In the genomic region with DNA sequence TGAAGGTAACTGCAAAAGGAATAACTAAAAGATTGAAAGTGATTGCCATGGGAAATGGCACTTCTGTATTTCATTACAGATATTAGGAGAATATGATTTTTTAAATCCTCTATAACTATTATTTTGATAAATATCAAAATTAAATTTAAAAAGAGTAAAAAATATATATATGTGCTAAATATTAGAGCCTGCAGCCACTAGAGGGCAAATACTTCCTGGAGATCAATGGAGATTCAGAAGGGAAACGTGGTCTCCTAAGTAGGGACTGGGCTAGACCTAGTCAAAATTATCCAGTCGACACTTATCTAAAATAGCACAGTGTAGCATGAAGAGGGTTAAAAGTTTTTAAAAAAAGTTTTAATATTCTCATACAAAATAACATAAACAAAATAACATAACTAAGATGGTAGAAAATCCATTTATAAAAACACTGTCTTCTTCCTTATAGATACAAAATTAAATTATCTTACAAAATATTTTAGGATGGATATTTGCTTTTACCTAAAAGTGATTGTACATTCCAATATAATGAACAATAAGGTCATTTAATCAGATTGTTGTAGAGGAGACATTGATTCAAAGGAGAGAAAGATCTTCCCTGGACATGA, we compare ENCODE assay signal across 8 cellular contexts.
DNase-seq lines count a peak whose midpoint lies in the region; ATAC-seq and TF ChIP-seq lines count a peak whose summit lies in the region.

No MANE protein-coding gene starts in this region.

- H3K79me2 ChIP-seq in PC-9 (ENCODE audit: low read depth): no peaks in the 10 kb centered on the region

- H3K27me3 ChIP-seq in PC-9 (ENCODE audit: insufficient read depth, low read depth) (no peaks in the 10 kb centered on the region), thyroid gland (no peaks in the 10 kb centered on the region), tibial artery (no peaks in the 10 kb centered on the region)

- no peaks in the 10 kb centered on the region for H3F3A ChIP-seq in PC-9 (ENCODE audit: insufficient read depth, low read depth)

- intact Hi-C loops in PC-9 (cut with micrococcal nuclease; ENCODE audit: unreplicated experiment): no loop called here
- intact Hi-C loops in thyroid gland (cut with DNase I): no loop called here
- intact Hi-C loops in activated naive CD4-positive, alpha-beta T cell treated with anti-CD3 and anti-CD28 coated beads for 36 hours (cut with micrococcal nuclease): loop anchor here (5.0 to 10.0 kb wide), 2 partner anchors 491 to 551 kb away; no protein-coding TSS in a partner anchor
- intact Hi-C loops in tibial artery (cut with DNase I; ENCODE audit: low total_unique reads): no loop called here

- no peaks in the 10 kb centered on the region for H3K9me2 ChIP-seq in PC-9 (ENCODE audit: insufficient read depth)

- H3K4me3 Mint-ChIP-seq in activated naive CD4-positive, alpha-beta T cell treated with anti-CD3 and anti-CD28 coated beads for 36 hours: no peak overlapping the region

- H2AFZ ChIP-seq in PC-9: no peak overlapping the region

- H3K27me3 Mint-ChIP-seq in activated naive CD4-positive, alpha-beta T cell treated with anti-CD3 and anti-CD28 coated beads for 36 hours (ENCODE audit: low read depth): peaks cover 2% of the 10 kb centered on the region

- H3K4me3 ChIP-seq in PC-9 (no peak overlapping the region), thyroid gland (replicated peaks in 1 of 3) (no peak overlapping the region), tibial artery (no peak overlapping the region)

- TF ChIP-seq POLR2A in thyroid gland (IDR thresholded peaks at IDR 0.05): no peak

- H3K4me2 ChIP-seq in PC-9: no peak overlapping the region

- no peak for DNase-seq in AG09319 (ENCODE audit: extremely low read depth, low read depth)
- no peak for DNase-seq in PC-9
- DNase-seq in germinal center (ENCODE audit: low spot score): peak; percentile 9
- no peak for DNase-seq in thyroid gland
- no peak for DNase-seq in activated naive CD4-positive, alpha-beta T cell treated with anti-CD3 and anti-CD28 coated beads for 36 hours
- no peak for DNase-seq in tibial artery

- H3K9me3 ChIP-seq in PC-9 (ENCODE audit: insufficient read depth, low read depth) (peaks cover 4% of the 10 kb centered on the region; the same call in 1 of the 2 replicates), thyroid gland (no peaks in the 10 kb centered on the region), tibial artery (no peaks in the 10 kb centered on the region)

- 32 to 38% methylated on average over 2 of the region's 2 CpGs for WGBS in thyroid gland, 2 donors

- CTCF ChIA-PET in PC-9 (lab: Charles Lee): no interaction called here
- CTCF ChIA-PET in activated naive CD4-positive, alpha-beta T cell treated with anti-CD3 and anti-CD28 coated beads for 36 hours (lab: Charles Lee): no interaction called here

- H3K4me1 Mint-ChIP-seq in activated naive CD4-positive, alpha-beta T cell treated with anti-CD3 and anti-CD28 coated beads for 36 hours (ENCODE audit: low read depth): peaks cover 2% of the 10 kb centered on the region

- H3K9me3 Mint-ChIP-seq in activated naive CD4-positive, alpha-beta T cell treated with anti-CD3 and anti-CD28 coated beads for 36 hours: no peaks in the 10 kb centered on the region

- H3K36me3 ChIP-seq in PC-9 (ENCODE audit: low read depth) (no peaks in the 10 kb centered on the region), thyroid gland (no peaks in the 10 kb centered on the region), tibial artery (no peaks in the 10 kb centered on the region)

- no peaks in the 10 kb centered on the region for H3K36me3 Mint-ChIP-seq in activated naive CD4-positive, alpha-beta T cell treated with anti-CD3 and anti-CD28 coated beads for 36 hours (ENCODE audit: low read depth)

- ATAC-seq in GM19395 (IDR thresholded peaks at IDR 0.05; ENCODE audit: unreplicated experiment) (peak; percentile 47), HG03108 (IDR thresholded peaks at IDR 0.05; ENCODE audit: unreplicated experiment) (no peak)

- no peak overlapping the region for H3K27ac Mint-ChIP-seq in activated naive CD4-positive, alpha-beta T cell treated with anti-CD3 and anti-CD28 coated beads for 36 hours

- no peaks in the 10 kb centered on the region for H3K4me1 ChIP-seq in PC-9 (replicated peaks; ENCODE audit: insufficient read depth)
- H3K4me1 ChIP-seq in thyroid gland: no peaks in the 10 kb centered on the region
- H3K4me1 ChIP-seq in tibial artery: no peaks in the 10 kb centered on the region

- H3K27ac ChIP-seq in PC-9 (no peak overlapping the region), thyroid gland (no peak overlapping the region), tibial artery (no peak overlapping the region)

- no peaks in the 10 kb centered on the region for H4K20me1 ChIP-seq in PC-9 (ENCODE audit: insufficient read depth)

- no TSS peak for BruUV-seq in PC-9 (replicated peaks; lab: Mats Ljungman, UMichigan)

- TF ChIP-seq CTCF in AG09319 (IDR thresholded peaks at IDR 0.05; ENCODE audit: low read depth, low read length) (peak; percentile 23), PC-9 (conservative IDR thresholded peaks at IDR 0.05) (peak; percentile 58), thyroid gland (IDR thresholded peaks at IDR 0.05) (peak in 2 of 6 experiments; percentile 26 to 54), tibial artery (IDR thresholded peaks at IDR 0.05) (no peak)

- POLR2A ChIA-PET in PC-9 (lab: Charles Lee; ENCODE audit: unreplicated experiment): no interaction called here

Comparison
In these comparisons a context has a peak if more than half of its experiments do, and no peak if none do; other contexts are left out.
1. CTCF ChIP-seq: peak in AG09319 (single experiment) and PC-9 (single experiment); none in tibial artery (0 of 2).